ENCODE assay signal across 1 cellular context in the genomic region with DNA sequence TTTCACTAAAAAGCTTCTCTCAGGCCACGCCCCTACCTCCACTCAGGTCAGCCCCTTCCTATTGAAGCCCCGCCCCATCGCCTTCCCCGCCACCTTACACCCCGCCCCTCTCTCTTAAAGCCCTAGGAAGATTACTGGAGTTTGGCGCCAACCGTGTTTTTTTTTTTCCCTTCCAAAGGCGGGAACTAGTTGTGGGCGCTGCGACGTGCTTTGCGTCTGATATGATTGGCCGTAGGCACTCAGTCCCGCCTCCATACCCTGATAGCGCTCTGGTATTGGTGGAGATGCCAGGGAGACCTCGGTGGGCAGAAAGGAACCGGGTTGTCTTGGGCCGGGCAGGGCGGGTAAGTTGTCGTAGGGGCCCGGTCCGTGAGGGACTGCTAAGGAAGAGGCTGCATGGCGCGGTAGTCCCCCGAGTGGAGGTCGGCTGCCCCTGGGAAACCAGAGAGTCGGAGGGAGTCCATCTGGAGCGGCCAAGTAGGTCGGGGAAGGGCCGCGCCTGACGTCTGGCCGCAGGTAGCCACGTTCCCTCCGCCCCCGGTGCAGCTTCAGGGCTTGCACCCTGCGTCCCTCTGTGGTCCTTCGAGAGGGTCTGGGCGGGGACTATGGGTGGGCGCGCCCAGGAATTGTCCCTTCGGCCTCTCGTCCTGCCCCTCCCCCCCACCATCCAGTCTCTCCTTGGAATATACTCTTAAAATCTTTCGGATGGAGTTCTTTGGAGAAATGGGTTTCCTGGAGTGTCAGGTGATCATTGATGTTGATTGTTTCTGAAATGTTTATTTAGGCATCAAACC.
TF ChIP-seq lines count a peak whose summit lies in the region.

CASP8AP2 (plus strand) TSS at position 290 of the 794 bp plus-strand sequence.

TF ChIP-seq in HEK293, 187 proteins besides CTCF, POLR2A, EP300 and RAD21 (continued from another document and continues in another):
- TF ChIP-seq KLF1 (tag by site-specific recombination; IDR thresholded peaks at IDR 0.05) (peak; percentile 59), BCL6B (tag by site-specific recombination; IDR thresholded peaks at IDR 0.05) (no peak), ZBTB17 (tag by site-specific recombination; IDR thresholded peaks at IDR 0.05) (no peak), ZNF560 (tag by site-specific recombination; IDR thresholded peaks at IDR 0.05; ENCODE audit: borderline replicate concordance) (no peak), BCL11A (tag by site-specific recombination; IDR thresholded peaks at IDR 0.05; ENCODE audit: low read depth) (no peak), GLI4 (tag by site-specific recombination; IDR thresholded peaks at IDR 0.05) (no peak), HOXD13 (CRISPR knock-in tag; IDR thresholded peaks at IDR 0.05; ENCODE audit: borderline replicate concordance) (no peak), ZNF610 (tag by site-specific recombination; IDR thresholded peaks at IDR 0.05; ENCODE audit: borderline replicate concordance) (peak; percentile 36; the same call in 1 of the 2 replicates), ZNF248 (tag by site-specific recombination; IDR thresholded peaks at IDR 0.05) (no peak), ZIC2 (tag by site-specific recombination; IDR thresholded peaks at IDR 0.05) (no peak), ZNF280D (tag by site-specific recombination; IDR thresholded peaks at IDR 0.05) (no peak), TSHZ1 (tag by site-specific recombination; IDR thresholded peaks at IDR 0.05; ENCODE audit: borderline replicate concordance) (no peak), ZNF555 (tag by site-specific recombination; conservative IDR thresholded peaks at IDR 0.05) (no peak), ZNF121 (tag by site-specific recombination; IDR thresholded peaks at IDR 0.05) (0 out of 2 replicates have a peak, but pooled peaks have one; percentile 41), MEIS1 (CRISPR knock-in tag; IDR thresholded peaks at IDR 0.05; ENCODE audit: borderline replicate concordance) (no peak), ZNF10 (tag by site-specific recombination; IDR thresholded peaks at IDR 0.05) (no peak), ZNF549 (tag by site-specific recombination; IDR thresholded peaks at IDR 0.05) (no peak), ZFHX2 (tag by site-specific recombination; conservative IDR thresholded peaks at IDR 0.05) (peak; percentile 81), ZNF768 (tag by site-specific recombination; IDR thresholded peaks at IDR 0.05) (no peak), BCL11B (tag by site-specific recombination; IDR thresholded peaks at IDR 0.05; ENCODE audit: low read depth) (no peak), ZNF639 (tag by site-specific recombination; IDR thresholded peaks at IDR 0.05) (no peak), ZNF174 (tag by site-specific recombination; IDR thresholded peaks at IDR 0.05) (no peak), ZNF558 (tag by site-specific recombination; IDR thresholded peaks at IDR 0.05) (0 out of 2 replicates have a peak, but pooled peaks have one; percentile 7), ZNF501 (tag by site-specific recombination; IDR thresholded peaks at IDR 0.05) (peak; percentile 78; the same call in 1 of the 2 replicates), ZNF211 (tag by site-specific recombination; IDR thresholded peaks at IDR 0.05; ENCODE audit: low read depth) (no peak), HOXA7 (CRISPR knock-in tag; IDR thresholded peaks at IDR 0.05; ENCODE audit: borderline replicate concordance) (no peak; the same call in 1 of the 2 replicates), ZNF792 (tag by site-specific recombination; IDR thresholded peaks at IDR 0.05) (no peak), ZFP37 (tag by site-specific recombination; IDR thresholded peaks at IDR 0.05) (no peak), ZNF366 (tag by site-specific recombination; conservative IDR thresholded peaks at IDR 0.05) (peak; percentile 74), ZNF311 (tag by site-specific recombination; IDR thresholded peaks at IDR 0.05; ENCODE audit: borderline replicate concordance) (no peak), ZBTB20 (tag by site-specific recombination; IDR thresholded peaks at IDR 0.05) (peak; percentile 85; the same call in 1 of the 2 replicates), FEZF1 (tag by site-specific recombination; IDR thresholded peaks at IDR 0.05) (no peak), INSM2 (tag by site-specific recombination; IDR thresholded peaks at IDR 0.05) (0 out of 2 replicates have a peak, but pooled peaks have one; percentile 15), ZNF433 (tag by site-specific recombination; IDR thresholded peaks at IDR 0.05; ENCODE audit: low read depth) (no peak), KLF10 (tag by site-specific recombination; IDR thresholded peaks at IDR 0.05) (peak; percentile 24; the same call in 1 of the 2 replicates), SP7 (tag by site-specific recombination; IDR thresholded peaks at IDR 0.05) (peak; percentile 63), ZNF221 (tag by site-specific recombination; IDR thresholded peaks at IDR 0.05; ENCODE audit: borderline replicate concordance) (no peak), ZNF571 (tag by site-specific recombination; IDR thresholded peaks at IDR 0.05) (no peak), SCRT1 (tag by site-specific recombination; IDR thresholded peaks at IDR 0.05; ENCODE audit: borderline replicate concordance) (no peak), ZSCAN30 (tag by site-specific recombination; IDR thresholded peaks at IDR 0.05) (no peak; the same call in 1 of the 2 replicates), ZNF202 (tag by site-specific recombination; IDR thresholded peaks at IDR 0.05; ENCODE audit: borderline replicate concordance) (no peak), ZNF510 (tag by site-specific recombination; IDR thresholded peaks at IDR 0.05; ENCODE audit: insufficient replicate concordance) (no peak)
- TF ChIP-seq, protein P1, sequence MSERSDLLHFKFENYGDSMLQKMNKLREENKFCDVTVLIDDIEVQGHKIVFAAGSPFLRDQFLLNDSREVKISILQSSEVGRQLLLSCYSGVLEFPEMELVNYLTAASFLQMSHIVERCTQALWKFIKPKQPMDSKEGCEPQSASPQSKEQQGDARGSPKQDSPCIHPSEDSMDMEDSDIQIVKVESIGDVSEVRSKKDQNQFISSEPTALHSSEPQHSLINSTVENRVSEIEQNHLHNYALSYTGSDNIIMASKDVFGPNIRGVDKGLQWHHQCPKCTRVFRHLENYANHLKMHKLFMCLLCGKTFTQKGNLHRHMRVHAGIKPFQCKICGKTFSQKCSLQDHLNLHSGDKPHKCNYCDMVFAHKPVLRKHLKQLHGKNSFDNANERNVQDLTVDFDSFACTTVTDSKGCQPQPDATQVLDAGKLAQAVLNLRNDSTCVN (tag by site-specific recombination; optimal IDR thresholded peaks at IDR 0.05): peak; percentile 39
- TF ChIP-seq, protein P2, sequence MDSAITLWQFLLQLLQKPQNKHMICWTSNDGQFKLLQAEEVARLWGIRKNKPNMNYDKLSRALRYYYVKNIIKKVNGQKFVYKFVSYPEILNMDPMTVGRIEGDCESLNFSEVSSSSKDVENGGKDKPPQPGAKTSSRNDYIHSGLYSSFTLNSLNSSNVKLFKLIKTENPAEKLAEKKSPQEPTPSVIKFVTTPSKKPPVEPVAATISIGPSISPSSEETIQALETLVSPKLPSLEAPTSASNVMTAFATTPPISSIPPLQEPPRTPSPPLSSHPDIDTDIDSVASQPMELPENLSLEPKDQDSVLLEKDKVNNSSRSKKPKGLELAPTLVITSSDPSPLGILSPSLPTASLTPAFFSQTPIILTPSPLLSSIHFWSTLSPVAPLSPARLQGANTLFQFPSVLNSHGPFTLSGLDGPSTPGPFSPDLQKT (IDR thresholded peaks at IDR 0.05; ENCODE audit: borderline replicate concordance, low read depth, low read length): no peak
- TF ChIP-seq, protein P3, sequence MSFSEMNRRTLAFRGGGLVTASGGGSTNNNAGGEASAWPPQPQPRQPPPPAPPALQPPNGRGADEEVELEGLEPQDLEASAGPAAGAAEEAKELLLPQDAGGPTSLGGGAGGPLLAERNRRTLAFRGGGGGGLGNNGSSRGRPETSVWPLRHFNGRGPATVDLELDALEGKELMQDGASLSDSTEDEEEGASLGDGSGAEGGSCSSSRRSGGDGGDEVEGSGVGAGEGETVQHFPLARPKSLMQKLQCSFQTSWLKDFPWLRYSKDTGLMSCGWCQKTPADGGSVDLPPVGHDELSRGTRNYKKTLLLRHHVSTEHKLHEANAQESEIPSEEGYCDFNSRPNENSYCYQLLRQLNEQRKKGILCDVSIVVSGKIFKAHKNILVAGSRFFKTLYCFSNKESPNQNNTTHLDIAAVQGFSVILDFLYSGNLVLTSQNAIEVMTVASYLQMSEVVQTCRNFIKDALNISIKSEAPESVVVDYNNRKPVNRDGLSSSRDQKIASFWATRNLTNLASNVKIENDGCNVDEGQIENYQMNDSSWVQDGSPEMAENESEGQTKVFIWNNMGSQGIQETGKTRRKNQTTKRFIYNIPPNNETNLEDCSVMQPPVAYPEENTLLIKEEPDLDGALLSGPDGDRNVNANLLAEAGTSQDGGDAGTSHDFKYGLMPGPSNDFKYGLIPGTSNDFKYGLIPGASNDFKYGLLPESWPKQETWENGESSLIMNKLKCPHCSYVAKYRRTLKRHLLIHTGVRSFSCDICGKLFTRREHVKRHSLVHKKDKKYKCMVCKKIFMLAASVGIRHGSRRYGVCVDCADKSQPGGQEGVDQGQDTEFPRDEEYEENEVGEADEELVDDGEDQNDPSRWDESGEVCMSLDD (tag by site-specific recombination; IDR thresholded peaks at IDR 0.05): no peak
